ENCODE assay signal across 15 cellular contexts in the genomic region with DNA sequence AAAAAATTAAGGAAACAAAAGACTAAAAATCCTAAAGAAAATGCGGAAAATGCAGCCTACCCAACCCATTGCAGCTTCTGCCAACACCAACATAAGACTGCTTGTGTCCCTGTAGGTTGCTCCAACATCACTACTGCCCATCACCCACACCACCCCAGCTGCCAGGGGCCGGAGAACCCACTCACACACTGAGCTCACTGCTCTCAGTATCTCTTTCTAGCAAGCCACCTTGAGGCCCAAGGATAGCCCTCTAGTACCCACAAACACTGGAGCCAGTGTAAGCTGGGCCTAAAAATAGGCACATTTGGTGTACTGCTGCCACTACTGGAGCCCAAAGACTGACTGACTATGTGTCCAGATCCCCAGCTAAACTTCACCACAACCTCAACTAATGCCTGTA.
DNase-seq lines count a peak whose midpoint lies in the region; TF ChIP-seq lines count a peak whose summit lies in the region.
"Had no signal": no experiment of that assay in that cellular context is flagged by ENCODE, and none has a peak within 500 bp of the region (broad histone marks: within the 10 kb centered on the region; RNA-seq: fewer than 3 reads in every experiment).

No MANE protein-coding gene starts in this region.

- H3K14ac ChIP-seq in H9 (ENCODE audit: insufficient read depth, low read length): no peak overlapping the region

- H3K56ac ChIP-seq in H9 (ENCODE audit: insufficient read length, low read depth, low read length): no peak overlapping the region

- H2AK5ac ChIP-seq in H9 (ENCODE audit: insufficient read length, low read length): no peak overlapping the region

- no peak overlapping the region for H3T11ph ChIP-seq in H9 (ENCODE audit: low read length)

- no peak overlapping the region for H4K91ac ChIP-seq in H9 (ENCODE audit: insufficient read length, low read depth, low read length)

- no peak overlapping the region for H3K4me2 ChIP-seq in H9 (ENCODE audit: insufficient read depth, insufficient read length, low read length)
- H3K4me2 ChIP-seq: A549, GM23338 had no signal

- WGBS in H9 (ENCODE audit: extremely low coverage, insufficient read length, low lambda C conversion rate): no CpG with 5 or more reads among the region's 2 CpGs

- H3K9me3 Mint-ChIP-seq in H9: no peaks in the 10 kb centered on the region; a peak in 1 of 5 replicates
- H3K9me3 Mint-ChIP-seq: CD4-positive, alpha-beta memory T cell; GM23338 had no signal

- peak overlapping the region in 2 of 3 experiments; percentile 39; a peak in 2 of 7 replicates for H3K27ac Mint-ChIP-seq in H9
- H3K27ac Mint-ChIP-seq: CD4-positive, alpha-beta memory T cell; GM23338 had no signal

- no peaks in the 10 kb centered on the region for H3K79me1 ChIP-seq in H9 (ENCODE audit: insufficient read depth, low read depth, low read length, poor library complexity, severe bottlenecking)

- no peak overlapping the region for H2BK15ac ChIP-seq in H9 (ENCODE audit: low read depth, low read length)

- no peaks in the 10 kb centered on the region for H3K4me1 ChIP-seq in H9 (ENCODE audit: insufficient read depth, low read length)
- H3K4me1 ChIP-seq in subcutaneous abdominal adipose tissue (ENCODE audit: control insufficient read depth in 5 of 5, insufficient read depth in 5 of 5, low read length in 5 of 5): no peaks in the 10 kb centered on the region
- H3K4me1 ChIP-seq: A549, BE2C had no signal

- H3K36me3 Mint-ChIP-seq in H9 (ENCODE audit: insufficient read depth in 1 of 3, low read depth in 3 of 3): peaks cover 3 to 20% (median 15%) of the 10 kb centered on the region in 3 experiments; a peak in 6 of 7 replicates

- H3K23ac ChIP-seq in H9 (ENCODE audit: insufficient read length, low read depth, low read length): no peak overlapping the region

- intact Hi-C loops in head of caudate nucleus (cut with DNase I): no loop called here

- no peak overlapping the region for H3K4me3 Mint-ChIP-seq in H9
- H3K4me3 Mint-ChIP-seq: CD4-positive, alpha-beta memory T cell; GM23338 had no signal

- H3K9me3 ChIP-seq in H9 (ENCODE audit: control insufficient read depth, low read depth, low read length) (no peaks in the 10 kb centered on the region), subcutaneous abdominal adipose tissue (ENCODE audit: control insufficient read depth in 5 of 5, low read length in 5 of 5) (peaks cover 0 to 4% (median 0%) of the 10 kb centered on the region in 5 donors)
- H3K9me3 ChIP-seq: A549, BE2C had no signal

- H4K5ac ChIP-seq in H9 (ENCODE audit: insufficient read length, low read depth, low read length): no peak overlapping the region

- no peak overlapping the region for H3K9ac ChIP-seq in H9 (ENCODE audit: extremely low read depth, insufficient read length, low read length)
- H3K9ac ChIP-seq in subcutaneous abdominal adipose tissue (ENCODE audit: low read length in 5 of 5): no peak overlapping the region

- no peak overlapping the region for H2AFZ ChIP-seq in H9 (ENCODE audit: low read length)
- H2AFZ ChIP-seq: GM23338 had no signal

- H2BK5ac ChIP-seq in H9 (ENCODE audit: insufficient read length, low read length): no peak overlapping the region

- no peaks in the 10 kb centered on the region for H3K23me2 ChIP-seq in H9 (ENCODE audit: insufficient read length, low read depth, low read length, poor library complexity, severe bottlenecking)

- H3K4me1 Mint-ChIP-seq in H9: no peaks in the 10 kb centered on the region
- H3K4me1 Mint-ChIP-seq: GM23338 had no signal

- H4K8ac ChIP-seq in H9 (replicated peaks; ENCODE audit: insufficient read length, low read depth, low read length): no peak overlapping the region

- no peaks in the 10 kb centered on the region for H4K20me1 ChIP-seq in H9 (ENCODE audit: control insufficient read depth, insufficient read depth, insufficient read length)

- H3K27ac ChIP-seq in H9 (ENCODE audit: insufficient read length, low read depth, low read length): no peak overlapping the region
- H3K27ac ChIP-seq in subcutaneous abdominal adipose tissue (ENCODE audit: low read depth, low read length): no peak overlapping the region
- H3K27ac ChIP-seq: A549, C4-2B had no signal

- no peaks in the 10 kb centered on the region for H3K27me3 ChIP-seq in H9 (ENCODE audit: insufficient read depth, low read length)
- no peaks in the 10 kb centered on the region for H3K27me3 ChIP-seq in subcutaneous abdominal adipose tissue (ENCODE audit: control insufficient read depth in 5 of 5, insufficient read depth in 4 of 5, low read length in 5 of 5)
- H3K27me3 ChIP-seq: BE2C had no signal

- no peak overlapping the region for H3K4ac ChIP-seq in H9 (ENCODE audit: low read depth, low read length)

- H2BK12ac ChIP-seq in H9 (ENCODE audit: insufficient read length, low read depth, low read length): no peak overlapping the region

- no peak overlapping the region for H3K18ac ChIP-seq in H9 (ENCODE audit: insufficient read length, low read depth, low read length)

- peak overlapping the region in 3 of 5 donors; percentile 18 to 37 (median 31) for H3K4me3 ChIP-seq in subcutaneous abdominal adipose tissue (ENCODE audit: low read depth in 1 of 5, low read length in 5 of 5)
- H3K4me3 ChIP-seq: A549, GM23338 had no signal

- H3K79me2 ChIP-seq in H9 (ENCODE audit: insufficient read depth, low read length): no peaks in the 10 kb centered on the region

- no peak for DNase-seq in H9
- peak; percentile 49 for DNase-seq in NCI-H748 (lab: John Stamatoyannopoulos, UW; ENCODE audit: unreplicated experiment)
- DNase-seq in myocyte (ENCODE audit: low read depth): peak; percentile 66
- no peak for DNase-seq in head of caudate nucleus
- DNase-seq in HPDE6-E6E7 (ENCODE audit: extremely low spot score): no peak
- DNase-seq: BE2C; CD4-positive, alpha-beta memory T cell; DMS153; DMS79 treated with DMSO at 0.1 percent for 48 hours; EL; H7 had no signal

- no peaks in the 10 kb centered on the region for H3K27me3 Mint-ChIP-seq in H9 (ENCODE audit: low read depth)
- H3K27me3 Mint-ChIP-seq: CD4-positive, alpha-beta memory T cell had no signal

- no peak overlapping the region for H2BK120ac ChIP-seq in H9 (ENCODE audit: low read depth, low read length, poor library complexity, severe bottlenecking)

- no peak overlapping the region for H2BK20ac ChIP-seq in H9 (ENCODE audit: low read depth, low read length, poor library complexity, severe bottlenecking)

- H3K36me3 ChIP-seq in subcutaneous abdominal adipose tissue (ENCODE audit: control insufficient read depth in 5 of 5, insufficient read depth in 5 of 5, low read length in 5 of 5): peaks cover 2 to 7% (median 5%) of the 10 kb centered on the region in 5 donors
- H3K36me3 ChIP-seq: BE2C had no signal

- TF ChIP-seq CTCF in H9 (conservative IDR thresholded peaks at IDR 0.05): no peak

Comparison
In these comparisons a context has a peak if more than half of its experiments do, and no peak if none do; other contexts are left out.
1. DNase-seq: peak in NCI-H748 (single experiment) and myocyte (single experiment); none in H9 (single experiment), head of caudate nucleus (0 of 42) and HPDE6-E6E7 (single experiment).